In the genomic region with DNA sequence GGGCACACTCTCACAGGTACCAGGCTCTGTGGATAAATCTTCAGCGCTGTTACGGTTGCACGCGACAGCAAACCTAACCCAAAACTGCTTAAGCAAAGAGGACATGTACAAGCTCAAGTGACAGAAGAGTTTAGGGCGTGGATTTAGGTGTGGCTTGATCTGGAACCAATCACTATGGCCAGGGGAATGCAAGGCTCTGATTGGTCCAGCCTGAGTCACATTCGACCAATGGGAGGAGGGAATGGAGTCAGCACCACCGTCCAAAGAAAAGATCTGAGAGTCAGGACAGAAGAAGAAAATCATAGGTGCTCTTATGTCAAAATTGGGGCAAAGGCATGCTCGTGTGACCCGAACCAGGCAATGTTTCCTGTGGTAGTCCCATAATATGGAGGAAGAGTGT, we compare ENCODE assay signal across 1 cellular context.
TF ChIP-seq lines count a peak whose summit lies in the region.

No MANE protein-coding gene starts in this region.

TF ChIP-seq in GM12878, 131 proteins besides CTCF, POLR2A, EP300 and RAD21 (continued from another document):
- TF ChIP-seq RELB (IDR thresholded peaks at IDR 0.05; ENCODE audit: low read depth) (no peak), NR2C2 (IDR thresholded peaks at IDR 0.05; ENCODE audit: borderline replicate concordance, control insufficient read depth, insufficient read length, low read depth) (no peak), MEF2A (IDR thresholded peaks at IDR 0.05; ENCODE audit: insufficient read depth, low read depth, low read length) (no peak), CHD1 (IDR thresholded peaks at IDR 0.05; ENCODE audit: low read depth, low read length) (no peak), MEF2B (IDR thresholded peaks at IDR 0.05; ENCODE audit: partially characterized antibody, poor library complexity, severe bottlenecking) (no peak), SUPT20H (IDR thresholded peaks at IDR 0.05; ENCODE audit: borderline replicate concordance, control insufficient read depth, low read depth, low read length) (no peak), LARP7 (IDR thresholded peaks at IDR 0.05) (no peak), MXI1 (IDR thresholded peaks at IDR 0.05; ENCODE audit: low read depth, low read length) (no peak), EED (IDR thresholded peaks at IDR 0.05; ENCODE audit: low read depth) (no peak), JUND (IDR thresholded peaks at IDR 0.05; ENCODE audit: low read depth, low read length) (no peak)
- TF ChIP-seq, protein P1, sequence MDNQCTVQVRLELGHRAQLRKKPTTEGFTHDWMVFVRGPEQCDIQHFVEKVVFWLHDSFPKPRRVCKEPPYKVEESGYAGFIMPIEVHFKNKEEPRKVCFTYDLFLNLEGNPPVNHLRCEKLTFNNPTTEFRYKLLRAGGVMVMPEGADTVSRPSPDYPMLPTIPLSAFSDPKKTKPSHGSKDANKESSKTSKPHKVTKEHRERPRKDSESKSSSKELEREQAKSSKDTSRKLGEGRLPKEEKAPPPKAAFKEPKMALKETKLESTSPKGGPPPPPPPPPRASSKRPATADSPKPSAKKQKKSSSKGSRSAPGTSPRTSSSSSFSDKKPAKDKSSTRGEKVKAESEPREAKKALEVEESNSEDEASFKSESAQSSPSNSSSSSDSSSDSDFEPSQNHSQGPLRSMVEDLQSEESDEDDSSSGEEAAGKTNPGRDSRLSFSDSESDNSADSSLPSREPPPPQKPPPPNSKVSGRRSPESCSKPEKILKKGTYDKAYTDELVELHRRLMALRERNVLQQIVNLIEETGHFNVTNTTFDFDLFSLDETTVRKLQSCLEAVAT (IDR thresholded peaks at IDR 0.05): no peak
